31 cellular contexts compared by ENCODE assay signal in genomic region chr5:179297486-179298180, GRCh38. TPM values are rescaled to one million over a fixed set of nuclear protein-coding genes. Genes with fewer than 3 reads are reported as not detected.
DNase-seq lines count a peak whose midpoint lies in the region; ATAC-seq and TF ChIP-seq lines count a peak whose summit lies in the region.
"Had no signal": no experiment of that assay in that cellular context is flagged by ENCODE, and none has a peak within 500 bp of the region (broad histone marks: within the 10 kb centered on the region; RNA-seq: fewer than 3 reads in every experiment).

No MANE protein-coding gene starts in this region.

- H2BK12ac ChIP-seq in neuronal stem cell (ENCODE audit: low read length), result no peak overlapping the region

- peak overlapping the region; percentile 72 for H3K27ac Mint-ChIP-seq in glutamatergic neuron (ENCODE audit: unreplicated experiment)
- H3K27ac Mint-ChIP-seq: activated T-cell treated with anti-CD3 and anti-CD28 coated beads, Interleukin-2, amount 50 U/mL, for 72 hours; CD8-positive, alpha-beta T cell; T-helper 17 cell had no signal

- H3K79me1 ChIP-seq in neuronal stem cell (ENCODE audit: low read depth, low read length), result no peaks in the 10 kb centered on the region

- WGBS in right cardiac atrium, result 68% methylated on average over 16 of the region's 16 CpGs
- no CpG with 5 or more reads among the region's 16 CpGs for WGBS in neuronal stem cell (ENCODE audit: extremely low coverage in 2 of 2, insufficient read length in 2 of 2, insufficient replicate concordance in 1 of 2), 2 donors

- no peak overlapping the region for H4K8ac ChIP-seq in neuronal stem cell (ENCODE audit: low read depth, low read length)

- intact Hi-C loops in right cardiac atrium (cut with DNase I), result no loop called here

- H3K36me3 Mint-ChIP-seq in glutamatergic neuron (ENCODE audit: unreplicated experiment), result peaks cover 8% of the 10 kb centered on the region
- H3K36me3 Mint-ChIP-seq: CD8-positive, alpha-beta T cell had no signal

- H3K9ac ChIP-seq in neuronal stem cell (ENCODE audit: low read depth, low read length, poor library complexity), result no peak overlapping the region

- H3K4me1 ChIP-seq in right cardiac atrium (ENCODE audit: control insufficient read depth, insufficient read depth, low read length) (no peaks in the 10 kb centered on the region), right atrium auricular region (peaks cover 0 to 15% of the 10 kb centered on the region in 2 donors), neuronal stem cell (ENCODE audit: control insufficient read depth in 2 of 2, insufficient read depth in 1 of 2, low read depth in 1 of 2, low read length in 2 of 2) (peaks cover 0 to 10% of the 10 kb centered on the region in 2 donors)
- H3K4me1 ChIP-seq: body of pancreas had no signal

- no peaks in the 10 kb centered on the region for H3K36me3 ChIP-seq in right atrium auricular region
- H3K36me3 ChIP-seq in neuronal stem cell (replicated peaks in 1 of 2; ENCODE audit: control insufficient read depth in 2 of 2, insufficient read depth in 2 of 2, low read length in 2 of 2), result no peaks in the 10 kb centered on the region
- peaks cover 8% of the 10 kb centered on the region for H3K36me3 ChIP-seq in MG63
- H3K36me3 ChIP-seq: esophagus squamous epithelium had no signal

- H3K4me3 ChIP-seq in right cardiac atrium (ENCODE audit: low read length), result no peak overlapping the region
- H3K4me3 ChIP-seq in right atrium auricular region, result no peak overlapping the region
- H3K4me3 ChIP-seq in neuronal stem cell (ENCODE audit: low read length in 2 of 2), result no peak overlapping the region
- H3K4me3 ChIP-seq in MG63, result no peak overlapping the region
- H3K4me3 ChIP-seq: body of pancreas, dorsolateral prefrontal cortex, esophagus squamous epithelium had no signal

- H3K9me3 ChIP-seq in right cardiac atrium (ENCODE audit: control insufficient read depth, low read length) (no peaks in the 10 kb centered on the region), right atrium auricular region (peaks cover 0 to 4% of the 10 kb centered on the region in 2 donors), neuronal stem cell (replicated peaks in 1 of 2; ENCODE audit: control insufficient read depth in 2 of 2, insufficient read depth in 1 of 2, low read depth in 1 of 2, low read length in 2 of 2) (no peaks in the 10 kb centered on the region), MG63 (peaks cover 3% of the 10 kb centered on the region)
- H3K9me3 ChIP-seq: esophagus squamous epithelium had no signal

- H2AK5ac ChIP-seq in neuronal stem cell (ENCODE audit: low read depth, low read length), result peak overlapping the region; percentile 86

- no peak overlapping the region for H2AFZ ChIP-seq in neuronal stem cell (ENCODE audit: low read length)

- H4K91ac ChIP-seq in neuronal stem cell (ENCODE audit: low read depth, low read length, poor library complexity), result no peak overlapping the region

- H2BK15ac ChIP-seq in neuronal stem cell (ENCODE audit: low read length), result no peak overlapping the region

- H3K14ac ChIP-seq in neuronal stem cell (ENCODE audit: low read length), result no peak overlapping the region

- no peak for ATAC-seq in right cardiac atrium
- ATAC-seq in HG03565 (IDR thresholded peaks at IDR 0.05; ENCODE audit: unreplicated experiment), result no peak
- ATAC-seq: activated T-cell treated with anti-CD3 and anti-CD28 coated beads, Interleukin-2, amount 50 U/mL, for 72 hours; body of pancreas; CD8-positive, alpha-beta T cell; PC-3; T-helper 17 cell had no signal

- no peak overlapping the region for H2BK120ac ChIP-seq in neuronal stem cell (ENCODE audit: low read depth, low read length)

- H3K27ac ChIP-seq in right cardiac atrium (ENCODE audit: low read length), result no peak overlapping the region
- H3K27ac ChIP-seq in right atrium auricular region, result no peak overlapping the region
- H3K27ac ChIP-seq in neuronal stem cell (replicated peaks; ENCODE audit: low read length), result no peak overlapping the region
- H3K27ac ChIP-seq: body of pancreas, dorsolateral prefrontal cortex, esophagus squamous epithelium had no signal

- H3K18ac ChIP-seq in neuronal stem cell (ENCODE audit: low read length), result peak overlapping the region; percentile 74

- peak overlapping the region; percentile 39 for H3K23ac ChIP-seq in neuronal stem cell (ENCODE audit: low read depth, low read length, poor library complexity)

- no peak overlapping the region for H3K4me2 ChIP-seq in neuronal stem cell (ENCODE audit: insufficient read depth, low read length, poor library complexity, severe bottlenecking)

- no peak overlapping the region for H3K4ac ChIP-seq in neuronal stem cell (ENCODE audit: low read length)

- H3K27me3 ChIP-seq in right cardiac atrium (ENCODE audit: control insufficient read depth, insufficient read depth) (no peaks in the 10 kb centered on the region), right atrium auricular region (no peaks in the 10 kb centered on the region), neuronal stem cell (ENCODE audit: control insufficient read depth in 3 of 3, insufficient read depth in 3 of 3, low read depth in 1 of 3, low read length in 3 of 3) (peaks cover 0 to 4% (median 0%) of the 10 kb centered on the region in 3 experiments), MG63 (no peaks in the 10 kb centered on the region)
- H3K27me3 ChIP-seq: body of pancreas, dorsolateral prefrontal cortex, esophagus squamous epithelium had no signal

- H3K4me1 Mint-ChIP-seq in glutamatergic neuron (ENCODE audit: low read depth, unreplicated experiment), result peaks cover 15% of the 10 kb centered on the region
- H3K4me1 Mint-ChIP-seq: T-helper 17 cell had no signal

- H3K9me3 Mint-ChIP-seq in glutamatergic neuron (ENCODE audit: unreplicated experiment), result peaks cover 10% of the 10 kb centered on the region

- H3K27me3 Mint-ChIP-seq in glutamatergic neuron (ENCODE audit: unreplicated experiment), result peaks cover 2% of the 10 kb centered on the region

- H2BK5ac ChIP-seq in neuronal stem cell (ENCODE audit: low read length), result no peak overlapping the region

- DNase-seq in right cardiac atrium (peak in 2 of 3 donors; percentile 53 to 60), right atrium auricular region (ENCODE audit: low spot score) (no peak), glutamatergic neuron (no peak), neuronal stem cell (ENCODE audit: low spot score) (no peak), NCI-H2196 treated with DMSO at 0.1 percent for 48 hours (lab: John Stamatoyannopoulos, UW; ENCODE audit: unreplicated experiment) (no peak), MG63 (no peak)
- DNase-seq: activated CD4-positive, alpha-beta T cell treated with anti-CD3 and anti-CD28 coated beads, Interleukin-2, amount 50 U/mL, for 48 hours; activated naive CD4-positive, alpha-beta T cell treated with Interleukin-2 at 50 U/mL for 16 hours; activated T-cell treated with anti-CD3 and anti-CD28 coated beads, Interleukin-2, amount 50 U/mL, for 72 hours; AML-193; CD8-positive, alpha-beta T cell; cerebellar nuclear complex; esophagus squamous epithelium; foreskin melanocyte; KBM-7; kidney glomerular epithelial cell; MM.1S; NCI-H1417 treated with DMSO at 0.1 percent for 48 hours; NCI-H2081; NCI-H226; NCI-H526 treated with DMSO at 0.1 percent for 48 hours; NK-92 treated with Interleukin-12 subunit alpha and Interleukin-12 subunit beta, amount 100 ng/mL, for 24 hours; nucleus accumbens; PC-3; small intestine; stimulated activated naive CD4-positive, alpha-beta T cell treated with Interleukin-2 at 50 U/mL for 16 hours; T-helper 17 cell had no signal

- H3K4me3 Mint-ChIP-seq in glutamatergic neuron (ENCODE audit: unreplicated experiment), result peak overlapping the region; percentile 7
- H3K4me3 Mint-ChIP-seq: activated T-cell treated with anti-CD3 and anti-CD28 coated beads, Interleukin-2, amount 50 U/mL, for 72 hours; CD8-positive, alpha-beta T cell; T-helper 17 cell had no signal

- TF ChIP-seq CTCF in right atrium auricular region (IDR thresholded peaks at IDR 0.05), result no peak
- no peak for TF ChIP-seq CTCF in glutamatergic neuron (IDR thresholded peaks at IDR 0.05; ENCODE audit: partially characterized antibody, unreplicated experiment)

RNA-seq across cellular contexts. Expression of gene ADAMTS2, which starts 47.6 kb away (rescaled TPM):
- total RNA-seq in right cardiac atrium (10 to 100 TPM; 11.9 to 23.2 (median 18.0) TPM), right atrium auricular region (10 to 100 TPM; 13.6 to 13.7 TPM), glutamatergic neuron (ENCODE audit: unreplicated experiment) (23.5 TPM)
- polyA plus RNA-seq in right cardiac atrium, result 7.0 TPM
- 5.3 TPM for polyA plus RNA-seq in neuronal stem cell (2013, experiment 1 of 2)
- polyA plus RNA-seq in neuronal stem cell (2013, experiment 2 of 2), result 5.7 TPM
- 88.7 and 141 TPM in 2 replicates for total RNA-seq in MG63 (2014; rRNA removed; shearing (Covaris generic); ENCODE audit: low replicate concordance)
- total RNA-seq: activated T-cell treated with anti-CD3 and anti-CD28 coated beads, Interleukin-2, amount 50 U/mL, for 72 hours; CD8-positive, alpha-beta T cell; PC-3; pulmonary artery endothelial cell; T-helper 17 cell had no signal

Comparison
In these comparisons a context has a peak if more than half of its experiments do, and no peak if none do; other contexts are left out.
1. DNase-seq: peak in right cardiac atrium (2 of 3); none in right atrium auricular region (single experiment), glutamatergic neuron (single experiment), neuronal stem cell (single experiment), NCI-H2196 treated with DMSO at 0.1 percent for 48 hours (single experiment) and MG63 (single experiment).